In the genomic region with DNA sequence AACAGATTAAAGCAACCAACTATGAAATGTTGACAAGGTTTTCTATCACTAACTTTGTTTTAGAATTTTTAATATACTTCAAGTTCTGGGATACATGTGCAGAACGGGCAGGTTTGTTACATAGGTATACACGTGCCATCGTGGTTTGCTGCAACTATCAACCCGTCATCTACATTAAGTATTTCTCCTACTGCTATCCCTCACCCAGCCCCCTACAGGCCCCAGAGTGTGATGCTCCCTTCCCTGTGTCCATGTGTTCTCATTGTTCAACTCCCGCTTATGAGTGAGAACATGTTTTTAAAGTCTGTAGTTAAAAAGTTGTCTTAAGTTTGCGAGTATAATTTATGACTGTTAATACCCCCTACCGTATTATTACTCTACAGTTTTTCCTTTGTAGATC, we compare ENCODE assay signal across 1 cellular context.
TF ChIP-seq lines count a peak whose summit lies in the region.

No MANE protein-coding gene starts in this region.

TF ChIP-seq in HepG2, 621 proteins besides CTCF, POLR2A, EP300 and RAD21 (continued from another document):
- TF ChIP-seq, protein P1, sequence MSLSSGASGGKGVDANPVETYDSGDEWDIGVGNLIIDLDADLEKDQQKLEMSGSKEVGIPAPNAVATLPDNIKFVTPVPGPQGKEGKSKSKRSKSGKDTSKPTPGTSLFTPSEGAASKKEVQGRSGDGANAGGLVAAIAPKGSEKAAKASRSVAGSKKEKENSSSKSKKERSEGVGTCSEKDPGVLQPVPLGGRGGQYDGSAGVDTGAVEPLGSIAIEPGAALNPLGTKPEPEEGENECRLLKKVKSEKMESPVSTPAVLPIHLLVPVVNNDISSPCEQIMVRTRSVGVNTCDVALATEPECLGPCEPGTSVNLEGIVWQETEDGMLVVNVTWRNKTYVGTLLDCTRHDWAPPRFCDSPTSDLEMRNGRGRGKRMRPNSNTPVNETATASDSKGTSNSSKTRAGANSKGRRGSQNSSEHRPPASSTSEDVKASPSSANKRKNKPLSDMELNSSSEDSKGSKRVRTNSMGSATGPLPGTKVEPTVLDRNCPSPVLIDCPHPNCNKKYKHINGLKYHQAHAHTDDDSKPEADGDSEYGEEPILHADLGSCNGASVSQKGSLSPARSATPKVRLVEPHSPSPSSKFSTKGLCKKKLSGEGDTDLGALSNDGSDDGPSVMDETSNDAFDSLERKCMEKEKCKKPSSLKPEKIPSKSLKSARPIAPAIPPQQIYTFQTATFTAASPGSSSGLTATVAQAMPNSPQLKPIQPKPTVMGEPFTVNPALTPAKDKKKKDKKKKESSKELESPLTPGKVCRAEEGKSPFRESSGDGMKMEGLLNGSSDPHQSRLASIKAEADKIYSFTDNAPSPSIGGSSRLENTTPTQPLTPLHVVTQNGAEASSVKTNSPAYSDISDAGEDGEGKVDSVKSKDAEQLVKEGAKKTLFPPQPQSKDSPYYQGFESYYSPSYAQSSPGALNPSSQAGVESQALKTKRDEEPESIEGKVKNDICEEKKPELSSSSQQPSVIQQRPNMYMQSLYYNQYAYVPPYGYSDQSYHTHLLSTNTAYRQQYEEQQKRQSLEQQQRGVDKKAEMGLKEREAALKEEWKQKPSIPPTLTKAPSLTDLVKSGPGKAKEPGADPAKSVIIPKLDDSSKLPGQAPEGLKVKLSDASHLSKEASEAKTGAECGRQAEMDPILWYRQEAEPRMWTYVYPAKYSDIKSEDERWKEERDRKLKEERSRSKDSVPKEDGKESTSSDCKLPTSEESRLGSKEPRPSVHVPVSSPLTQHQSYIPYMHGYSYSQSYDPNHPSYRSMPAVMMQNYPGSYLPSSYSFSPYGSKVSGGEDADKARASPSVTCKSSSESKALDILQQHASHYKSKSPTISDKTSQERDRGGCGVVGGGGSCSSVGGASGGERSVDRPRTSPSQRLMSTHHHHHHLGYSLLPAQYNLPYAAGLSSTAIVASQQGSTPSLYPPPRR (CRISPR knock-in tag; IDR thresholded peaks at IDR 0.05; ENCODE audit: borderline replicate concordance): no peak
- TF ChIP-seq, protein P2, sequence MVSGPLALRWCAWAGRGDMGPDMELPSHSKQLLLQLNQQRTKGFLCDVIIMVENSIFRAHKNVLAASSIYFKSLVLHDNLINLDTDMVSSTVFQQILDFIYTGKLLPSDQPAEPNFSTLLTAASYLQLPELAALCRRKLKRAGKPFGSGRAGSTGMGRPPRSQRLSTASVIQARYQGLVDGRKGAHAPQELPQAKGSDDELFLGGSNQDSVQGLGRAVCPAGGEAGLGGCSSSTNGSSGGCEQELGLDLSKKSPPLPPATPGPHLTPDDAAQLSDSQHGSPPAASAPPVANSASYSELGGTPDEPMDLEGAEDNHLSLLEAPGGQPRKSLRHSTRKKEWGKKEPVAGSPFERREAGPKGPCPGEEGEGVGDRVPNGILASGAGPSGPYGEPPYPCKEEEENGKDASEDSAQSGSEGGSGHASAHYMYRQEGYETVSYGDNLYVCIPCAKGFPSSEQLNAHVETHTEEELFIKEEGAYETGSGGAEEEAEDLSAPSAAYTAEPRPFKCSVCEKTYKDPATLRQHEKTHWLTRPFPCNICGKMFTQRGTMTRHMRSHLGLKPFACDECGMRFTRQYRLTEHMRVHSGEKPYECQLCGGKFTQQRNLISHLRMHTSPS (CRISPR knock-in tag; IDR thresholded peaks at IDR 0.05; ENCODE audit: low read depth): no peak
- TF ChIP-seq, protein P3, sequence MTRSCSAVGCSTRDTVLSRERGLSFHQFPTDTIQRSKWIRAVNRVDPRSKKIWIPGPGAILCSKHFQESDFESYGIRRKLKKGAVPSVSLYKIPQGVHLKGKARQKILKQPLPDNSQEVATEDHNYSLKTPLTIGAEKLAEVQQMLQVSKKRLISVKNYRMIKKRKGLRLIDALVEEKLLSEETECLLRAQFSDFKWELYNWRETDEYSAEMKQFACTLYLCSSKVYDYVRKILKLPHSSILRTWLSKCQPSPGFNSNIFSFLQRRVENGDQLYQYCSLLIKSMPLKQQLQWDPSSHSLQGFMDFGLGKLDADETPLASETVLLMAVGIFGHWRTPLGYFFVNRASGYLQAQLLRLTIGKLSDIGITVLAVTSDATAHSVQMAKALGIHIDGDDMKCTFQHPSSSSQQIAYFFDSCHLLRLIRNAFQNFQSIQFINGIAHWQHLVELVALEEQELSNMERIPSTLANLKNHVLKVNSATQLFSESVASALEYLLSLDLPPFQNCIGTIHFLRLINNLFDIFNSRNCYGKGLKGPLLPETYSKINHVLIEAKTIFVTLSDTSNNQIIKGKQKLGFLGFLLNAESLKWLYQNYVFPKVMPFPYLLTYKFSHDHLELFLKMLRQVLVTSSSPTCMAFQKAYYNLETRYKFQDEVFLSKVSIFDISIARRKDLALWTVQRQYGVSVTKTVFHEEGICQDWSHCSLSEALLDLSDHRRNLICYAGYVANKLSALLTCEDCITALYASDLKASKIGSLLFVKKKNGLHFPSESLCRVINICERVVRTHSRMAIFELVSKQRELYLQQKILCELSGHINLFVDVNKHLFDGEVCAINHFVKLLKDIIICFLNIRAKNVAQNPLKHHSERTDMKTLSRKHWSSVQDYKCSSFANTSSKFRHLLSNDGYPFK (CRISPR knock-in tag; IDR thresholded peaks at IDR 0.05; ENCODE audit: borderline replicate concordance): no peak
- TF ChIP-seq, protein P4, sequence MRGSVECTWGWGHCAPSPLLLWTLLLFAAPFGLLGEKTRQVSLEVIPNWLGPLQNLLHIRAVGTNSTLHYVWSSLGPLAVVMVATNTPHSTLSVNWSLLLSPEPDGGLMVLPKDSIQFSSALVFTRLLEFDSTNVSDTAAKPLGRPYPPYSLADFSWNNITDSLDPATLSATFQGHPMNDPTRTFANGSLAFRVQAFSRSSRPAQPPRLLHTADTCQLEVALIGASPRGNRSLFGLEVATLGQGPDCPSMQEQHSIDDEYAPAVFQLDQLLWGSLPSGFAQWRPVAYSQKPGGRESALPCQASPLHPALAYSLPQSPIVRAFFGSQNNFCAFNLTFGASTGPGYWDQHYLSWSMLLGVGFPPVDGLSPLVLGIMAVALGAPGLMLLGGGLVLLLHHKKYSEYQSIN (CRISPR knock-in tag; IDR thresholded peaks at IDR 0.05; ENCODE audit: borderline replicate concordance): no peak
- TF ChIP-seq SALL2 (CRISPR knock-in tag; IDR thresholded peaks at IDR 0.05): no peak
TF ChIP-seq in HepG2: peak in this region for 0.
